In genomic region chr22:36977947-36978660, GRCh38 we compare ENCODE assay signal across 8 cellular contexts. TPM values are rescaled to one million over a fixed set of nuclear protein-coding genes. Genes with fewer than 3 reads are reported as not detected.
DNase-seq lines count a peak whose midpoint lies in the region; ATAC-seq and TF ChIP-seq lines count a peak whose summit lies in the region.

No MANE protein-coding gene starts in this region.

- no peaks in the 10 kb centered on the region for H3K9me3 Mint-ChIP-seq in T-cell

- peak; percentile 90 for DNase-seq in DMS 273 (lab: John Stamatoyannopoulos, UW; ENCODE audit: unreplicated experiment)
- peak; percentile 51 for DNase-seq in NCI-H146 treated with DMSO at 0.1 percent for 48 hours (lab: John Stamatoyannopoulos, UW; ENCODE audit: unreplicated experiment)
- DNase-seq in T-cell = peak; percentile 77 to 94 (median 87)
- peak; percentile 89 to 96 (median 94) for DNase-seq in adrenal gland
- peak; percentile 92 for DNase-seq in left ventricle myocardium superior
- peak; percentile 90 to 94 for DNase-seq in psoas muscle

- H3K4me1 Mint-ChIP-seq in T-cell = peaks cover 8 to 14% (median 12%) of the 10 kb centered on the region in 3 donors

- ATAC-seq in T-cell (replicated peaks in 1 of 4) (peak; percentile 83 to 90 (median 87)), left ventricle myocardium superior (peak; percentile 98), psoas muscle (peak; percentile 96 to 99 (median 98))

- H3K4me3 ChIP-seq in HEK293 (ENCODE audit: low read depth, low read length) (peak overlapping the region; percentile 20; the same call in 1 of the 2 replicates), adrenal gland (peak overlapping the region in 2 of 4 donors; percentile 26 to 48), psoas muscle (peak overlapping the region; percentile 64), urinary bladder (ENCODE audit: low read depth, low read length) (peak overlapping the region; percentile 10)

- TF ChIP-seq CTCF in HEK293 (tag by site-specific recombination; IDR thresholded peaks at IDR 0.05) (peak; percentile 91), adrenal gland (IDR thresholded peaks at IDR 0.05) (peak; percentile 91 to 98 (median 97)), psoas muscle (IDR thresholded peaks at IDR 0.05) (peak; percentile 96)

- no peaks in the 10 kb centered on the region for H3K27me3 ChIP-seq in adrenal gland
- H3K27me3 ChIP-seq in psoas muscle (ENCODE audit: insufficient read depth in 3 of 3, low read length in 2 of 3) = peaks cover 0 to 19% (median 8%) of the 10 kb centered on the region in 3 donors

- POLR2A ChIA-PET in HEK293 (lab: Yijun Ruan, JAX) = interaction anchor here (0.6 kb wide), 1 partner anchor 40 kb away, joined by 3 read pairs; no protein-coding TSS in a partner anchor
- POLR2A ChIA-PET in T-cell (lab: Charles Lee) = no interaction called here

- no peaks in the 10 kb centered on the region for H3K36me3 Mint-ChIP-seq in T-cell

- peak in 1 of 2 donors; percentile 58 for TF ChIP-seq POLR2A in adrenal gland (IDR thresholded peaks at IDR 0.05)

- H3K27ac ChIP-seq in HEK293 (ENCODE audit: extremely low read depth, low read depth, low read length) (no peak overlapping the region), adrenal gland (peak overlapping the region in 2 of 5 donors; percentile 34 to 40), psoas muscle (no peak overlapping the region), urinary bladder (ENCODE audit: low read depth) (no peak overlapping the region)

- intact Hi-C loops in adrenal gland (cut with DNase I) (loop anchor here (2.0 to 5.0 kb wide), 3 partner anchors 106 to 431 kb away; no protein-coding TSS in a partner anchor), left ventricle myocardium superior (cut with micrococcal nuclease) (loop anchor here (10.0 kb wide), 1 partner anchor 193 kb away; no protein-coding TSS in a partner anchor), psoas muscle (cut with DNase I) (loop anchor here (1.0 to 10.0 kb wide), 6 partner anchors 121 to 433 kb away; no protein-coding TSS in a partner anchor)

- H3K9me3 ChIP-seq in HEK293 (ENCODE audit: control insufficient read depth, insufficient read depth, low read depth, low read length) (no peaks in the 10 kb centered on the region), adrenal gland (replicated peaks in 1 of 3) (no peaks in the 10 kb centered on the region), psoas muscle (no peaks in the 10 kb centered on the region)

- peak overlapping the region; percentile 85 to 94 (median 91) for H3K4me3 Mint-ChIP-seq in T-cell

- peaks cover 4 to 9% of the 10 kb centered on the region in 2 donors for H3K27me3 Mint-ChIP-seq in T-cell

- H3K36me3 ChIP-seq in HEK293 (ENCODE audit: control insufficient read depth in 2 of 2, insufficient read depth in 1 of 2, low read length in 2 of 2) (no peaks in the 10 kb centered on the region), adrenal gland (replicated peaks in 1 of 2) (no peaks in the 10 kb centered on the region), psoas muscle (ENCODE audit: insufficient read depth in 1 of 2, low read depth in 1 of 2) (no peaks in the 10 kb centered on the region), urinary bladder (ENCODE audit: insufficient read depth) (no peaks in the 10 kb centered on the region)

- CTCF ChIA-PET in HEK293 (lab: Yijun Ruan, JAX) (interaction anchor here (0.6 to 10.3 kb wide), 49 partner anchors 8 to 1838 kb away, joined by 3 to 104 read pairs (median 4); no protein-coding TSS in a partner anchor), T-cell (lab: Charles Lee) (interaction anchor here (0.6 to 3.0 kb wide), 7 partner anchors 102 to 449 kb away, joined by 3 to 24 read pairs (median 4); partner anchors contain the start of gene IFT27 (in 1 of the 2))

- H3K4me1 ChIP-seq in HEK293 (ENCODE audit: control insufficient read depth, insufficient read depth, low read length) = no peaks in the 10 kb centered on the region
- peaks cover 0 to 9% of the 10 kb centered on the region in 2 donors for H3K4me1 ChIP-seq in adrenal gland (replicated peaks in 1 of 2)
- H3K4me1 ChIP-seq in psoas muscle = peaks cover 4% of the 10 kb centered on the region
- H3K4me1 ChIP-seq in urinary bladder (ENCODE audit: insufficient read depth) = no peaks in the 10 kb centered on the region

- 11 to 13% (median 12%) methylated on average over 18 of the region's 18 CpGs for WGBS in adrenal gland, 4 donors
- WGBS in psoas muscle, 3 donors = 10 to 12% (median 11%) methylated on average over 18 of the region's 18 CpGs
- 13% methylated on average over 18 of the region's 18 CpGs for WGBS in urinary bladder

- peak overlapping the region; percentile 92 to 93 for H3K27ac Mint-ChIP-seq in T-cell

TF ChIP-seq in HEK293, 187 proteins besides CTCF, POLR2A, EP300 and RAD21 (continues in another document):
- peak; percentile 92 for TF ChIP-seq ZNF654 (tag by site-specific recombination; IDR thresholded peaks at IDR 0.05; ENCODE audit: low read depth)
- TF ChIP-seq PATZ1 (tag by site-specific recombination; IDR thresholded peaks at IDR 0.05) = peak; percentile 43; the same call in 1 of the 2 replicates
- 0 out of 2 replicates have a peak, but pooled peaks have one; percentile 61 for TF ChIP-seq ZBTB21 (tag by site-specific recombination; IDR thresholded peaks at IDR 0.05)
- no peak for TF ChIP-seq BCL11B (tag by site-specific recombination; IDR thresholded peaks at IDR 0.05; ENCODE audit: low read depth)
- no peak for TF ChIP-seq ZNF596 (tag by site-specific recombination; IDR thresholded peaks at IDR 0.05)
- peak; percentile 93 for TF ChIP-seq ZBTB11 (tag by site-specific recombination; conservative IDR thresholded peaks at IDR 0.05; ENCODE audit: low read depth)
- peak; percentile 68 for TF ChIP-seq ZNF366 (tag by site-specific recombination; conservative IDR thresholded peaks at IDR 0.05)
- TF ChIP-seq SP7 (tag by site-specific recombination; IDR thresholded peaks at IDR 0.05) = peak; percentile 48
- peak; percentile 74 for TF ChIP-seq ZNF692 (tag by site-specific recombination; IDR thresholded peaks at IDR 0.05)

RNA-seq across cellular contexts. Expression of gene TST, which starts 41.1 kb away (rescaled TPM):
- total RNA-seq in T-cell (1 to 10 TPM in 3 of 5 donors, under 1 TPM in 2; 0.61 to 2.2 (median 1.0) TPM), adrenal gland (100 to 1,000 TPM; 142 to 484 (median 209) TPM), left ventricle myocardium superior (45.8 TPM), psoas muscle (10 to 100 TPM; 18.4 to 46.9 (median 33.1) TPM), urinary bladder (19.4 TPM)
- polyA plus RNA-seq in adrenal gland (100 to 1,000 TPM in 1 of 3 donors, 10 to 100 TPM in 2; 49.7 to 207 (median 67.2) TPM), psoas muscle (10 to 100 TPM; 18.6 to 35.6 (median 24.1) TPM), urinary bladder (48.8 TPM)

RNA-seq across cellular contexts. Expression of gene MPST, which starts 41.4 kb away (rescaled TPM):
- total RNA-seq in T-cell (10 to 100 TPM in 1 of 5 donors, 1 to 10 TPM in 4; 2.4 to 10.7 (median 7.1) TPM), adrenal gland (100 to 1,000 TPM in 5 of 8 donors, 10 to 100 TPM in 3; 57.3 to 332 (median 150) TPM), left ventricle myocardium superior (56.7 TPM), psoas muscle (10 to 100 TPM; 31.5 to 58.0 (median 41.7) TPM), urinary bladder (44.1 TPM)
- polyA plus RNA-seq in adrenal gland (100 to 1,000 TPM in 2 of 3 donors, 1 to 10 TPM in 1; 7.9 to 161 (median 136) TPM), psoas muscle (10 to 100 TPM; 42.1 to 83.6 (median 67.2) TPM), urinary bladder (123 TPM)
